In genomic region chr6:56804996-56805395, GRCh38 we compare ENCODE assay signal across 16 cellular contexts.
DNase-seq lines count a peak whose midpoint lies in the region; TF ChIP-seq lines count a peak whose summit lies in the region.
"Had no signal": no experiment of that assay in that cellular context is flagged by ENCODE, and none has a peak within 500 bp of the region (broad histone marks: within the 10 kb centered on the region; RNA-seq: fewer than 3 reads in every experiment).

No MANE protein-coding gene starts in this region.

- intact Hi-C loops in ovary (cut with DNase I) = no loop called here

- no peaks in the 10 kb centered on the region for H3K36me3 ChIP-seq in ovary
- H3K36me3 ChIP-seq: BLaER1 had no signal

- DNase-seq in AG09319 (ENCODE audit: extremely low read depth, low read depth) (peak; percentile 20), M059J (ENCODE audit: low read depth) (peak; percentile 81), cardiac fibroblast (ENCODE audit: low read depth in 2 of 2) (peak; percentile 66 to 82), kidney tubule cell (ENCODE audit: low spot score) (peak; percentile 68), iPS-NIHi7 (ENCODE audit: extremely low spot score) (no peak), middle frontal gyrus (ENCODE audit: extremely low spot score, low spot score) (no peak), NCI-H524 (lab: John Stamatoyannopoulos, UW) (no peak), ovary (no peak)
- DNase-seq: activated CD4-positive, alpha-beta T cell treated with anti-CD3 and anti-CD28 coated beads for 48 hours; activated gamma-delta T cell treated with Interleukin-2 at 50 U/mL for 16 hours; GOT3; naive thymus-derived CD8-positive, alpha-beta T cell; stimulated activated CD4-positive, alpha-beta T cell treated with anti-CD3 and anti-CD28 coated beads, Interleukin-2, amount 100 ng/mL, for 24 hours; stimulated activated naive CD8-positive, alpha-beta T cell treated with anti-CD3 and anti-CD28 coated beads, Interleukin-15, Interleukin-2, amounts not matched to agents 100 U/mL and 50 U/mL, for 24 hours had no signal

- peaks cover 3% of the 10 kb centered on the region for H3K4me1 ChIP-seq in ovary (ENCODE audit: insufficient read depth)

- WGBS in ovary, 3 donors = 8 to 9% (median 8%) methylated on average over 1 of the region's 1 CpG

- no peak for TF ChIP-seq POLR2A in ovary (IDR thresholded peaks at IDR 0.05)

- H3K27me3 ChIP-seq in ovary = no peaks in the 10 kb centered on the region
- H3K27me3 ChIP-seq: BLaER1 had no signal

- no peak for TF ChIP-seq EP300 in ovary (IDR thresholded peaks at IDR 0.05)

- TF ChIP-seq CTCF in AG09319 (IDR thresholded peaks at IDR 0.05; ENCODE audit: low read depth, low read length) (no peak), cardiac fibroblast (IDR thresholded peaks at IDR 0.05; ENCODE audit: low read depth, low read length) (no peak), ovary (IDR thresholded peaks at IDR 0.05) (no peak)

- H3K27ac ChIP-seq in ovary = no peak overlapping the region
- H3K27ac ChIP-seq: BLaER1, coronary artery had no signal

- H3K4me3 ChIP-seq in cardiac fibroblast (replicated peaks in 1 of 2; ENCODE audit: low read depth in 2 of 2, low read length in 2 of 2) (no peak overlapping the region), ovary (no peak overlapping the region)
- H3K4me3 ChIP-seq: BLaER1, coronary artery had no signal

- no peaks in the 10 kb centered on the region for H3K9me3 ChIP-seq in ovary
- H3K9me3 ChIP-seq: BLaER1 had no signal

Comparison
In these comparisons a context has a peak if more than half of its experiments do, and no peak if none do; other contexts are left out.
1. DNase-seq: peak in AG09319 (single experiment), M059J (single experiment), cardiac fibroblast (2 of 2) and kidney tubule cell (single experiment); none in iPS-NIHi7 (single experiment), middle frontal gyrus (single experiment), NCI-H524 (0 of 2) and ovary (0 of 5).